8 cellular contexts compared by ENCODE assay signal in the genomic region with DNA sequence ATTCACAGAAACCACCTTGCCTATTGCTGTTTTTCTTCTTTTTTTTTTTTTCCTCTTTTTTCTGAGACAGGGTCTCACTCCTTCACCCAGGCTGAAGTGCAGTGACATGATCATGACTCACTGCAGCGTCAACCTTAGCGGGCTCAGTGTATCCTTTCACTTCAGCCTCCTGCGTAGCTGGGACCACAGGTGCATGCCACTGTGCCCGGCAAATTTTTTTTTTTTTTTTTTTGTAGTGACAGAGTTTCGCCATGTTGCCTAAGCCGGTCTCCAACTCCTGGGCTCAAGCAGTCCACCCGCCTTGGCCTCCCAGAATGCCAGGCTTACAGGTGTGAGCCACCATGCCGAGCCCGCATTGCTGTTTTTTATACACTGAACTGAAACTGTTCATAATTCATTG. TPM values are rescaled to one million over a fixed set of nuclear protein-coding genes. Genes with fewer than 3 reads are reported as not detected.
DNase-seq lines count a peak whose midpoint lies in the region; ATAC-seq, FAIRE-seq and TF ChIP-seq lines count a peak whose summit lies in the region.

No MANE protein-coding gene starts in this region.

- POLR2A ChIA-PET in activated CD4-positive, alpha-beta T cell treated with anti-CD3 and anti-CD28 coated beads, Interleukin-2, amount 10 ng/mL, durations not matched to agents 7 days and 5 days (lab: Charles Lee): no interaction called here

- peaks cover 4% of the 10 kb centered on the region for H3K36me3 Mint-ChIP-seq in CD4-positive, CD25-positive, alpha-beta regulatory T cell
- H3K36me3 Mint-ChIP-seq in activated CD4-positive, alpha-beta T cell treated with anti-CD3 and anti-CD28 coated beads, Interleukin-2, amount 10 ng/mL, durations not matched to agents 7 days and 5 days (ENCODE audit: low read depth): peaks cover 30% of the 10 kb centered on the region

- peak overlapping the region; percentile 53 to 97 (median 86) for H3K4me3 Mint-ChIP-seq in CD4-positive, CD25-positive, alpha-beta regulatory T cell
- peak overlapping the region; percentile 69 for H3K4me3 Mint-ChIP-seq in activated CD4-positive, alpha-beta T cell treated with anti-CD3 and anti-CD28 coated beads, Interleukin-2, amount 10 ng/mL, durations not matched to agents 7 days and 5 days

- DNase-seq in CD4-positive, CD25-positive, alpha-beta regulatory T cell: peak; percentile 48 to 65 (median 64)
- peak; percentile 53 for DNase-seq in activated CD4-positive, alpha-beta T cell treated with anti-CD3 and anti-CD28 coated beads, Interleukin-2, amount 10 ng/mL, durations not matched to agents 7 days and 5 days
- DNase-seq in keratinocyte (ENCODE audit: low read depth, low spot score) (no peak), GDM1 (lab: John Stamatoyannopoulos, UW) (no peak), NCI-H187 treated with DMSO at 0.1 percent for 48 hours (lab: John Stamatoyannopoulos, UW) (no peak), NCI-H526 (lab: John Stamatoyannopoulos, UW) (no peak), left lung (no peak)

- H3K27ac Mint-ChIP-seq in CD4-positive, CD25-positive, alpha-beta regulatory T cell: peak overlapping the region; percentile 90 to 99 (median 92)
- H3K27ac Mint-ChIP-seq in activated CD4-positive, alpha-beta T cell treated with anti-CD3 and anti-CD28 coated beads, Interleukin-2, amount 10 ng/mL, durations not matched to agents 7 days and 5 days: peak overlapping the region; percentile 75

- peaks cover 99% of the 10 kb centered on the region for H3K4me1 ChIP-seq in CD4-positive, CD25-positive, alpha-beta regulatory T cell (ENCODE audit: control insufficient read depth, insufficient read depth, low read length, poor library complexity, severe bottlenecking)
- H3K4me1 ChIP-seq in keratinocyte (ENCODE audit: control insufficient read depth, extremely low read depth, insufficient read depth, low read length) (peaks cover 26% of the 10 kb centered on the region), left lung (peaks cover 13 to 96% of the 10 kb centered on the region in 2 donors)

- ATAC-seq in CD4-positive, CD25-positive, alpha-beta regulatory T cell (ENCODE audit: low read depth in 2 of 2): peak; percentile 86 to 91
- ATAC-seq in HG03066 (IDR thresholded peaks at IDR 0.05; ENCODE audit: low read depth, unreplicated experiment) (peak; percentile 48), left lung (no peak)

- intact Hi-C loops in left lung (cut with DNase I): no loop called here

- peak overlapping the region; percentile 87 for H3K4me3 ChIP-seq in CD4-positive, CD25-positive, alpha-beta regulatory T cell (ENCODE audit: low read depth, low read length)
- peak overlapping the region in 1 of 3 experiments; percentile 53 for H3K4me3 ChIP-seq in keratinocyte (ENCODE audit: control insufficient read depth in 2 of 3, extremely low read depth in 1 of 3, insufficient read depth in 2 of 3, low read depth in 1 of 3, low read length in 3 of 3)
- H3K4me3 ChIP-seq in left lung: no peak overlapping the region

- H4K20me1 ChIP-seq in keratinocyte (ENCODE audit: control insufficient read depth, extremely low read depth, insufficient read depth, low read length): no peaks in the 10 kb centered on the region

- peak overlapping the region; percentile 74 for H3K4me2 ChIP-seq in keratinocyte (ENCODE audit: control insufficient read depth, extremely low read depth, insufficient read depth, low read depth, low read length)

- H3K9me3 ChIP-seq in CD4-positive, CD25-positive, alpha-beta regulatory T cell (ENCODE audit: control insufficient read depth in 2 of 2, low read length in 2 of 2): no peaks in the 10 kb centered on the region
- H3K9me3 ChIP-seq in keratinocyte (ENCODE audit: control insufficient read depth, low read depth, low read length) (no peaks in the 10 kb centered on the region), left lung (no peaks in the 10 kb centered on the region)

- dilution Hi-C loops in keratinocyte (cut with MboI; ENCODE audit: extremely low pct_ligation_motif_present, low sequenced_read_pairs): no loop called here

- H3K9ac ChIP-seq in keratinocyte (ENCODE audit: control insufficient read depth, extremely low read depth, insufficient read depth, low read length): no peak overlapping the region

- no peaks in the 10 kb centered on the region for H3K9me1 ChIP-seq in keratinocyte (ENCODE audit: control insufficient read depth, extremely low read depth, insufficient read depth, low read length)

- no peak for TF ChIP-seq CTCF in keratinocyte (optimal IDR thresholded peaks at IDR 0.05 in 1 of 3, IDR thresholded peaks at IDR 0.05 in 1 of 3, conservative IDR thresholded peaks at IDR 0.05 in 1 of 3; ENCODE audit: extremely low read depth in 1 of 3, insufficient read depth in 2 of 3, low read length in 3 of 3)
- TF ChIP-seq CTCF in left lung (IDR thresholded peaks at IDR 0.05): no peak

- no peak overlapping the region for H2AFZ ChIP-seq in keratinocyte (ENCODE audit: control insufficient read depth, low read length)

- H3K9me3 Mint-ChIP-seq in CD4-positive, CD25-positive, alpha-beta regulatory T cell: no peaks in the 10 kb centered on the region
- no peaks in the 10 kb centered on the region for H3K9me3 Mint-ChIP-seq in activated CD4-positive, alpha-beta T cell treated with anti-CD3 and anti-CD28 coated beads, Interleukin-2, amount 10 ng/mL, durations not matched to agents 7 days and 5 days

- FAIRE-seq in keratinocyte (lab: Jason Lieb, UNC): peak; percentile 74

- no peaks in the 10 kb centered on the region for H3K27me3 ChIP-seq in CD4-positive, CD25-positive, alpha-beta regulatory T cell (ENCODE audit: control insufficient read depth, insufficient read depth, low read length)
- no peaks in the 10 kb centered on the region for H3K27me3 ChIP-seq in keratinocyte (ENCODE audit: control insufficient read depth, extremely low read depth, insufficient read depth, low read length)
- H3K27me3 ChIP-seq in left lung: no peaks in the 10 kb centered on the region

- peaks cover 7% of the 10 kb centered on the region for H3K36me3 ChIP-seq in CD4-positive, CD25-positive, alpha-beta regulatory T cell (ENCODE audit: control insufficient read depth, insufficient read depth, low read length)
- H3K36me3 ChIP-seq in keratinocyte (ENCODE audit: control insufficient read depth in 2 of 2, extremely low read depth in 1 of 2, insufficient read depth in 2 of 2, low read length in 2 of 2): peaks cover 0 to 5% of the 10 kb centered on the region in 2 experiments
- no peaks in the 10 kb centered on the region for H3K36me3 ChIP-seq in left lung

- peaks cover 52 to 97% (median 83%) of the 10 kb centered on the region in 4 donors for H3K4me1 Mint-ChIP-seq in CD4-positive, CD25-positive, alpha-beta regulatory T cell
- peaks cover 85% of the 10 kb centered on the region for H3K4me1 Mint-ChIP-seq in activated CD4-positive, alpha-beta T cell treated with anti-CD3 and anti-CD28 coated beads, Interleukin-2, amount 10 ng/mL, durations not matched to agents 7 days and 5 days

- peaks cover 79% of the 10 kb centered on the region for H3K79me2 ChIP-seq in keratinocyte (ENCODE audit: control insufficient read depth, insufficient read depth, low read length)

- peak overlapping the region; percentile 69 for H3K27ac ChIP-seq in CD4-positive, CD25-positive, alpha-beta regulatory T cell (ENCODE audit: insufficient read depth, low read length, poor library complexity, severe bottlenecking)
- H3K27ac ChIP-seq in keratinocyte (ENCODE audit: control insufficient read depth, insufficient read depth, low read length) (no peak overlapping the region), left lung (no peak overlapping the region)

- CTCF ChIA-PET in activated CD4-positive, alpha-beta T cell treated with anti-CD3 and anti-CD28 coated beads, Interleukin-2, amount 10 ng/mL, durations not matched to agents 7 days and 5 days (lab: Charles Lee): interaction anchor here (0.6 to 5.2 kb wide), 3 partner anchors 9 to 277 kb away, joined by 3 to 20 read pairs (median 4); no protein-coding TSS in a partner anchor

- H3K27me3 Mint-ChIP-seq in CD4-positive, CD25-positive, alpha-beta regulatory T cell: no peaks in the 10 kb centered on the region
- no peaks in the 10 kb centered on the region for H3K27me3 Mint-ChIP-seq in activated CD4-positive, alpha-beta T cell treated with anti-CD3 and anti-CD28 coated beads, Interleukin-2, amount 10 ng/mL, durations not matched to agents 7 days and 5 days

RNA-seq across cellular contexts. Expression of a gene that starts 13.8 kb away (rescaled TPM):
- 110 TPM for total RNA-seq in CD4-positive, CD25-positive, alpha-beta regulatory T cell
- 10 to 100 TPM; 64.3 to 84.5 (median 76.1) TPM for polyA plus RNA-seq in CD4-positive, CD25-positive, alpha-beta regulatory T cell
- total RNA-seq in activated CD4-positive, alpha-beta T cell treated with anti-CD3 and anti-CD28 coated beads, Interleukin-2, amount 10 ng/mL, durations not matched to agents 7 days and 5 days: 10 to 100 TPM; 59.9 to 63.9 TPM
- 5.4 to 8.0 TPM (median 6.7 TPM) in 3 replicates for polyA plus RNA-seq in keratinocyte
- 2.0 TPM for polyA plus RNA-seq in keratinocyte (2011; ENCODE audit: low read depth)
- 2.1 and 4.4 TPM in 2 replicates for polyA plus RNA-seq in keratinocyte (2011; cell fraction: cytosol; rRNA removed)
- 7.9 and 10.1 TPM in 2 replicates for polyA plus RNA-seq in keratinocyte (2011; cell fraction: nucleus; rRNA removed)
- polyA plus RNA-seq in keratinocyte (2012; ENCODE audit: low replicate concordance): 3.6 and 4.7 TPM in 2 replicates
- 4.1 to 19.8 TPM (median 14.6 TPM) in 3 replicates for polyA minus RNA-seq in keratinocyte
- 8.8 TPM for polyA minus RNA-seq in keratinocyte (2011; cell fraction: cytosol; rRNA and poly(A)+ RNA removed)
- 12.2 and 19.7 TPM in 2 replicates for polyA minus RNA-seq in keratinocyte (2011; cell fraction: nucleus; rRNA and poly(A)+ RNA removed)
- total RNA-seq in left lung: 10 to 100 TPM; 20.6 to 30.2 TPM

Comparison
In these comparisons a context has a peak if more than half of its experiments do, and no peak if none do; other contexts are left out.
1. DNase-seq: peak in CD4-positive, CD25-positive, alpha-beta regulatory T cell (3 of 3) and activated CD4-positive, alpha-beta T cell treated with anti-CD3 and anti-CD28 coated beads, Interleukin-2, amount 10 ng/mL, durations not matched to agents 7 days and 5 days (single experiment); none in keratinocyte (single experiment), GDM1 (single experiment), NCI-H187 treated with DMSO at 0.1 percent for 48 hours (single experiment), NCI-H526 (0 of 2) and left lung (0 of 2).